Comparison of ENCODE assay signal across 14 cellular contexts in the genomic region with DNA sequence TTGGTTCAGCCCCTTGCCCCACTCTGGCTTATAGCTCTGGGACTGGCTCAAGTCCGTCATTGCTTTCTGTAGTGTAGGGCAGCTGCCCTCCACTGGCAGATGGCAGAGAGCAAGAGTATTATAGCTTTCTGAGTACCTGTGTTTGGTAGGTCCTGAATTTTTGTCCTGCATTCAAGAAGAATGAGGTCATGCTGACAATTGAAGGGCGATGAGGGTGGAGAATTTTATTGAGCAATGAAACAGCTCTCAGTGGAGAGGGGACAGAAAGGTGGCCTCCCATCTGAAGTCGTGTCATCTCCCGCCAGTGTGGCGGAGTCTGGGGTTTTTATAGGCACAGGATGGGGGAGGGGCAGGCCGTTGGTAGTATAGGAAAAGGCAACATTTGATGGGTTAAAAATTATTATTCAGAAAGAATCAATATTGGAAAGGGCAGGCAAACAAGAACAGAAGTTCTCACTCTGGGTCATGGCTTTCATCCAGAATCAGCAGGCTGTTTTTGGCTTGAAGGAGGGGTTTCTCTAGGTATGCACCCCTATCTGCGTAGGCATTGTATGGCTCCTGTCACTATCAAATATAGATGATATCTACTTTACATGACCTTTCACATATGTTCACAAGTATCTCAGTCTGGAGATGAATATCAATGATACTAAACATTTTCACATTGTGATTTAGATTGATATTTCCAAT.
DNase-seq lines count a peak whose midpoint lies in the region; ATAC-seq and TF ChIP-seq lines count a peak whose summit lies in the region.
"Had no signal": no experiment of that assay in that cellular context is flagged by ENCODE, and none has a peak within 500 bp of the region (broad histone marks: within the 10 kb centered on the region; RNA-seq: fewer than 3 reads in every experiment).

No MANE protein-coding gene starts in this region.

- peaks cover 4% of the 10 kb centered on the region for H3K36me3 Mint-ChIP-seq in chondrocyte (ENCODE audit: low read depth)
- H3K36me3 Mint-ChIP-seq in CD14-positive monocyte: no peaks in the 10 kb centered on the region
- H3K36me3 Mint-ChIP-seq: CD4-positive, alpha-beta memory T cell had no signal

- TF ChIP-seq CTCF in right lobe of liver (IDR thresholded peaks at IDR 0.05) (peak; percentile 17 to 48 (median 36)), chondrocyte (IDR thresholded peaks at IDR 0.05) (no peak), CD14-positive monocyte (IDR thresholded peaks at IDR 0.05) (no peak)

- peak overlapping the region; percentile 9 to 33 (median 28) for H3K4me3 ChIP-seq in right lobe of liver
- H3K4me3 ChIP-seq: GM12878, GM23248 had no signal

- H3K4me3 Mint-ChIP-seq in chondrocyte (ENCODE audit: unreplicated experiment) (no peak overlapping the region), CD14-positive monocyte (no peak overlapping the region)
- H3K4me3 Mint-ChIP-seq: B cell; CD4-positive, alpha-beta memory T cell; H9 had no signal

- no peaks in the 10 kb centered on the region for H3K27me3 ChIP-seq in right lobe of liver

- no peaks in the 10 kb centered on the region for H3K36me3 ChIP-seq in right lobe of liver

- peaks cover 0 to 13% (median 5%) of the 10 kb centered on the region in 4 donors for H3K4me1 ChIP-seq in right lobe of liver

- H3K4me1 Mint-ChIP-seq in chondrocyte (ENCODE audit: low read depth): no peaks in the 10 kb centered on the region
- H3K4me1 Mint-ChIP-seq in CD14-positive monocyte: no peaks in the 10 kb centered on the region
- H3K4me1 Mint-ChIP-seq: B cell; CD4-positive, alpha-beta memory T cell had no signal

- WGBS in right lobe of liver (ENCODE audit: insufficient coverage, low coverage, low lambda C conversion rate, missing lambda C conversion rate): 26% methylated on average over 6 of the region's 7 CpGs

- no peaks in the 10 kb centered on the region for H3K27me3 Mint-ChIP-seq in chondrocyte (ENCODE audit: low read depth)
- H3K27me3 Mint-ChIP-seq in CD14-positive monocyte (ENCODE audit: low read depth in 3 of 3): peaks cover 0 to 2% (median 1%) of the 10 kb centered on the region in 3 donors
- H3K27me3 Mint-ChIP-seq: B cell; CD4-positive, alpha-beta memory T cell had no signal

- intact Hi-C loops in right lobe of liver (cut with DNase I): no loop called here
- intact Hi-C loops in CD14-positive monocyte (cut with micrococcal nuclease): no loop called here

- no peak overlapping the region for H3K27ac Mint-ChIP-seq in chondrocyte (ENCODE audit: unreplicated experiment)
- H3K27ac Mint-ChIP-seq in CD14-positive monocyte: no peak overlapping the region
- H3K27ac Mint-ChIP-seq: B cell; CD4-positive, alpha-beta memory T cell had no signal

- ATAC-seq in right lobe of liver: peak; percentile 79 to 90 (median 86)
- no peak for ATAC-seq in HG03571 (IDR thresholded peaks at IDR 0.05; ENCODE audit: unreplicated experiment)
- ATAC-seq: GM12878 had no signal

- TF ChIP-seq POLR2A in right lobe of liver (IDR thresholded peaks at IDR 0.05): no peak

- peak overlapping the region; percentile 64 to 88 (median 86) for H3K27ac ChIP-seq in right lobe of liver
- H3K27ac ChIP-seq: GM23248 had no signal

- DNase-seq in SHP77 treated with DMSO at 0.1 percent for 48 hours (lab: John Stamatoyannopoulos, UW) (peak; percentile 83), islet precursor cell (peak; percentile 57), right lobe of liver (peak; percentile 51 to 84 (median 55)), epidermal melanocyte (ENCODE audit: insufficient read length, low spot score) (no peak), chondrocyte (ENCODE audit: low spot score) (no peak), CD14-positive monocyte (ENCODE audit: low spot score) (no peak)
- DNase-seq: C1 segment of cervical spinal cord; CD4-positive, alpha-beta memory T cell; DMS79; GM23248 had no signal

- no peaks in the 10 kb centered on the region for H3K9me3 ChIP-seq in right lobe of liver

- H3K9me3 Mint-ChIP-seq in chondrocyte (ENCODE audit: low read depth) (peaks cover 19% of the 10 kb centered on the region), CD14-positive monocyte (peaks cover 0 to 9% (median 2%) of the 10 kb centered on the region in 7 donors)
- H3K9me3 Mint-ChIP-seq: H9 had no signal

Comparison
In these comparisons a context has a peak if more than half of its experiments do, and no peak if none do; other contexts are left out.
1. DNase-seq: peak in SHP77 treated with DMSO at 0.1 percent for 48 hours (single experiment), islet precursor cell (single experiment) and right lobe of liver (3 of 3); none in epidermal melanocyte (single experiment), chondrocyte (single experiment) and CD14-positive monocyte (single experiment).
2. CTCF ChIP-seq: peak in right lobe of liver (4 of 4); none in chondrocyte (single experiment) and CD14-positive monocyte (single experiment).